8 cellular contexts compared by ENCODE assay signal in genomic region chr1:244341455-244342450, GRCh38.
DNase-seq lines count a peak whose midpoint lies in the region; ATAC-seq, FAIRE-seq and TF ChIP-seq lines count a peak whose summit lies in the region.

No MANE protein-coding gene starts in this region.

- H3K9me3 ChIP-seq in astrocyte (ENCODE audit: insufficient read depth, low read depth, low read length) (no peaks in the 10 kb centered on the region), lower lobe of right lung (no peaks in the 10 kb centered on the region)

- DNase-seq in GM23338 (ENCODE audit: low spot score) (peak; percentile 79), NCI-H146 (lab: John Stamatoyannopoulos, UW) (peak; percentile 100), astrocyte (ENCODE audit: low read depth) (peak; percentile 49), lower lobe of right lung (no peak), GM13977 (ENCODE audit: low spot score) (no peak), DMS 273 (lab: John Stamatoyannopoulos, UW; ENCODE audit: unreplicated experiment) (no peak), UCSD-AML1 (lab: John Stamatoyannopoulos, UW; ENCODE audit: unreplicated experiment) (no peak), amniotic stem cell (lab: John Stamatoyannopoulos, UW) (no peak)

- TF ChIP-seq CTCF in GM23338 (conservative IDR thresholded peaks at IDR 0.05; ENCODE audit: low read depth in 2 of 2): no peak
- TF ChIP-seq CTCF in astrocyte (IDR thresholded peaks at IDR 0.05; ENCODE audit: insufficient read depth, low read depth, low read length): no peak
- no peak for TF ChIP-seq CTCF in lower lobe of right lung (IDR thresholded peaks at IDR 0.05)
- TF ChIP-seq CTCF in GM13977 (IDR thresholded peaks at IDR 0.05; ENCODE audit: extremely low read depth, insufficient read depth, missing control alignments): no peak

- peaks cover 26% of the 10 kb centered on the region for H3K4me1 Mint-ChIP-seq in GM23338
- peaks cover 7% of the 10 kb centered on the region for H3K4me1 Mint-ChIP-seq in astrocyte (ENCODE audit: low read depth, unreplicated experiment)

- H3K27ac Mint-ChIP-seq in GM23338 (peak overlapping the region; percentile 95), astrocyte (ENCODE audit: unreplicated experiment) (peak overlapping the region; percentile 70)

- H3K79me2 ChIP-seq in GM23338 (replicated peaks; ENCODE audit: insufficient read depth): no peaks in the 10 kb centered on the region
- no peaks in the 10 kb centered on the region for H3K79me2 ChIP-seq in astrocyte (ENCODE audit: insufficient read depth, low read length)

- no peaks in the 10 kb centered on the region for H4K20me1 ChIP-seq in GM23338 (replicated peaks; ENCODE audit: insufficient read depth)
- no peaks in the 10 kb centered on the region for H4K20me1 ChIP-seq in astrocyte (ENCODE audit: insufficient read depth, low read length)

- intact Hi-C loops in lower lobe of right lung (cut with DNase I): no loop called here

- H3K4me2 ChIP-seq in GM23338: peak overlapping the region; percentile 11
- peak overlapping the region; percentile 71 for H3K4me2 ChIP-seq in astrocyte (ENCODE audit: low read length)

- H3K36me3 Mint-ChIP-seq in GM23338 (ENCODE audit: low read depth): no peaks in the 10 kb centered on the region
- H3K36me3 Mint-ChIP-seq in astrocyte (ENCODE audit: low read depth, unreplicated experiment): no peaks in the 10 kb centered on the region

- H3K4me3 Mint-ChIP-seq in GM23338 (peak overlapping the region; percentile 17; the same call in 1 of the 3 replicates), astrocyte (ENCODE audit: unreplicated experiment) (no peak overlapping the region)

- peak overlapping the region; percentile 21 for H3K9ac ChIP-seq in astrocyte (ENCODE audit: low read length)

- H3K27me3 Mint-ChIP-seq in GM23338 (ENCODE audit: insufficient read depth, low read depth, poor library complexity) (peaks cover 6% of the 10 kb centered on the region), astrocyte (ENCODE audit: low read depth, unreplicated experiment) (no peaks in the 10 kb centered on the region)

- H3K9me2 ChIP-seq in GM23338 (ENCODE audit: insufficient read depth): no peaks in the 10 kb centered on the region

- FAIRE-seq in astrocyte (lab: Jason Lieb, UNC): no peak

- H3K36me3 ChIP-seq in GM23338 (ENCODE audit: insufficient read depth) (no peaks in the 10 kb centered on the region), astrocyte (ENCODE audit: insufficient read depth, low read length) (no peaks in the 10 kb centered on the region), lower lobe of right lung (no peaks in the 10 kb centered on the region)

- no peaks in the 10 kb centered on the region for H3K27me3 ChIP-seq in GM23338 (ENCODE audit: insufficient read depth)
- no peaks in the 10 kb centered on the region for H3K27me3 ChIP-seq in astrocyte (ENCODE audit: insufficient read depth, low read length)
- H3K27me3 ChIP-seq in lower lobe of right lung (ENCODE audit: low read depth): no peaks in the 10 kb centered on the region

- H3K9me3 Mint-ChIP-seq in GM23338 (no peaks in the 10 kb centered on the region), astrocyte (ENCODE audit: unreplicated experiment) (peaks cover 3% of the 10 kb centered on the region)

- H3F3A ChIP-seq in GM23338 (replicated peaks; ENCODE audit: low read depth): no peaks in the 10 kb centered on the region

- ATAC-seq in GM23338 (peak; percentile 92), lower lobe of right lung (peak; percentile 41 to 51)

- peak overlapping the region; percentile 78 for H3K27ac ChIP-seq in GM23338 (ENCODE audit: low read depth)
- H3K27ac ChIP-seq in astrocyte (ENCODE audit: low read depth, low read length): no peak overlapping the region
- no peak overlapping the region for H3K27ac ChIP-seq in lower lobe of right lung

- H3K4me1 ChIP-seq in GM23338 (ENCODE audit: insufficient read depth): peaks cover 14% of the 10 kb centered on the region
- H3K4me1 ChIP-seq in astrocyte (ENCODE audit: insufficient read depth, low read length): peaks cover 11% of the 10 kb centered on the region
- H3K4me1 ChIP-seq in lower lobe of right lung: no peaks in the 10 kb centered on the region

- H3K4me3 ChIP-seq in GM23338 (no peak overlapping the region; the same call in 1 of the 2 replicates), astrocyte (ENCODE audit: insufficient read depth, low read depth, low read length) (peak overlapping the region; percentile 26), lower lobe of right lung (no peak overlapping the region)

- H2AFZ ChIP-seq in GM23338 (peak overlapping the region; percentile 88), astrocyte (ENCODE audit: low read depth, low read length) (peak overlapping the region; percentile 71)

- in situ Hi-C loops in GM13977 (cut with MboI; ENCODE audit: low pct_unique_long_range_greater_than_20kb, low sequenced_read_pairs, unreplicated experiment): no loop called here

TF ChIP-seq in GM23338, 12 proteins besides CTCF, POLR2A, EP300 and RAD21:
- peak; percentile 29; the same call in 1 of the 2 replicates for TF ChIP-seq NANOG (IDR thresholded peaks at IDR 0.05; ENCODE audit: borderline replicate concordance)
- TF ChIP-seq, protein P1, sequence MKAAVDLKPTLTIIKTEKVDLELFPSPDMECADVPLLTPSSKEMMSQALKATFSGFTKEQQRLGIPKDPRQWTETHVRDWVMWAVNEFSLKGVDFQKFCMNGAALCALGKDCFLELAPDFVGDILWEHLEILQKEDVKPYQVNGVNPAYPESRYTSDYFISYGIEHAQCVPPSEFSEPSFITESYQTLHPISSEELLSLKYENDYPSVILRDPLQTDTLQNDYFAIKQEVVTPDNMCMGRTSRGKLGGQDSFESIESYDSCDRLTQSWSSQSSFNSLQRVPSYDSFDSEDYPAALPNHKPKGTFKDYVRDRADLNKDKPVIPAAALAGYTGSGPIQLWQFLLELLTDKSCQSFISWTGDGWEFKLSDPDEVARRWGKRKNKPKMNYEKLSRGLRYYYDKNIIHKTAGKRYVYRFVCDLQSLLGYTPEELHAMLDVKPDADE (IDR thresholded peaks at IDR 0.05): no peak
- 0 out of 2 replicates have a peak, but pooled peaks have one; percentile 19 for TF ChIP-seq ZNF331 (CRISPR knock-in tag; IDR thresholded peaks at IDR 0.05; ENCODE audit: low read depth)
- no peak for TF ChIP-seq JUNB (IDR thresholded peaks at IDR 0.05; ENCODE audit: unreplicated experiment)
- TF ChIP-seq, protein P2, sequence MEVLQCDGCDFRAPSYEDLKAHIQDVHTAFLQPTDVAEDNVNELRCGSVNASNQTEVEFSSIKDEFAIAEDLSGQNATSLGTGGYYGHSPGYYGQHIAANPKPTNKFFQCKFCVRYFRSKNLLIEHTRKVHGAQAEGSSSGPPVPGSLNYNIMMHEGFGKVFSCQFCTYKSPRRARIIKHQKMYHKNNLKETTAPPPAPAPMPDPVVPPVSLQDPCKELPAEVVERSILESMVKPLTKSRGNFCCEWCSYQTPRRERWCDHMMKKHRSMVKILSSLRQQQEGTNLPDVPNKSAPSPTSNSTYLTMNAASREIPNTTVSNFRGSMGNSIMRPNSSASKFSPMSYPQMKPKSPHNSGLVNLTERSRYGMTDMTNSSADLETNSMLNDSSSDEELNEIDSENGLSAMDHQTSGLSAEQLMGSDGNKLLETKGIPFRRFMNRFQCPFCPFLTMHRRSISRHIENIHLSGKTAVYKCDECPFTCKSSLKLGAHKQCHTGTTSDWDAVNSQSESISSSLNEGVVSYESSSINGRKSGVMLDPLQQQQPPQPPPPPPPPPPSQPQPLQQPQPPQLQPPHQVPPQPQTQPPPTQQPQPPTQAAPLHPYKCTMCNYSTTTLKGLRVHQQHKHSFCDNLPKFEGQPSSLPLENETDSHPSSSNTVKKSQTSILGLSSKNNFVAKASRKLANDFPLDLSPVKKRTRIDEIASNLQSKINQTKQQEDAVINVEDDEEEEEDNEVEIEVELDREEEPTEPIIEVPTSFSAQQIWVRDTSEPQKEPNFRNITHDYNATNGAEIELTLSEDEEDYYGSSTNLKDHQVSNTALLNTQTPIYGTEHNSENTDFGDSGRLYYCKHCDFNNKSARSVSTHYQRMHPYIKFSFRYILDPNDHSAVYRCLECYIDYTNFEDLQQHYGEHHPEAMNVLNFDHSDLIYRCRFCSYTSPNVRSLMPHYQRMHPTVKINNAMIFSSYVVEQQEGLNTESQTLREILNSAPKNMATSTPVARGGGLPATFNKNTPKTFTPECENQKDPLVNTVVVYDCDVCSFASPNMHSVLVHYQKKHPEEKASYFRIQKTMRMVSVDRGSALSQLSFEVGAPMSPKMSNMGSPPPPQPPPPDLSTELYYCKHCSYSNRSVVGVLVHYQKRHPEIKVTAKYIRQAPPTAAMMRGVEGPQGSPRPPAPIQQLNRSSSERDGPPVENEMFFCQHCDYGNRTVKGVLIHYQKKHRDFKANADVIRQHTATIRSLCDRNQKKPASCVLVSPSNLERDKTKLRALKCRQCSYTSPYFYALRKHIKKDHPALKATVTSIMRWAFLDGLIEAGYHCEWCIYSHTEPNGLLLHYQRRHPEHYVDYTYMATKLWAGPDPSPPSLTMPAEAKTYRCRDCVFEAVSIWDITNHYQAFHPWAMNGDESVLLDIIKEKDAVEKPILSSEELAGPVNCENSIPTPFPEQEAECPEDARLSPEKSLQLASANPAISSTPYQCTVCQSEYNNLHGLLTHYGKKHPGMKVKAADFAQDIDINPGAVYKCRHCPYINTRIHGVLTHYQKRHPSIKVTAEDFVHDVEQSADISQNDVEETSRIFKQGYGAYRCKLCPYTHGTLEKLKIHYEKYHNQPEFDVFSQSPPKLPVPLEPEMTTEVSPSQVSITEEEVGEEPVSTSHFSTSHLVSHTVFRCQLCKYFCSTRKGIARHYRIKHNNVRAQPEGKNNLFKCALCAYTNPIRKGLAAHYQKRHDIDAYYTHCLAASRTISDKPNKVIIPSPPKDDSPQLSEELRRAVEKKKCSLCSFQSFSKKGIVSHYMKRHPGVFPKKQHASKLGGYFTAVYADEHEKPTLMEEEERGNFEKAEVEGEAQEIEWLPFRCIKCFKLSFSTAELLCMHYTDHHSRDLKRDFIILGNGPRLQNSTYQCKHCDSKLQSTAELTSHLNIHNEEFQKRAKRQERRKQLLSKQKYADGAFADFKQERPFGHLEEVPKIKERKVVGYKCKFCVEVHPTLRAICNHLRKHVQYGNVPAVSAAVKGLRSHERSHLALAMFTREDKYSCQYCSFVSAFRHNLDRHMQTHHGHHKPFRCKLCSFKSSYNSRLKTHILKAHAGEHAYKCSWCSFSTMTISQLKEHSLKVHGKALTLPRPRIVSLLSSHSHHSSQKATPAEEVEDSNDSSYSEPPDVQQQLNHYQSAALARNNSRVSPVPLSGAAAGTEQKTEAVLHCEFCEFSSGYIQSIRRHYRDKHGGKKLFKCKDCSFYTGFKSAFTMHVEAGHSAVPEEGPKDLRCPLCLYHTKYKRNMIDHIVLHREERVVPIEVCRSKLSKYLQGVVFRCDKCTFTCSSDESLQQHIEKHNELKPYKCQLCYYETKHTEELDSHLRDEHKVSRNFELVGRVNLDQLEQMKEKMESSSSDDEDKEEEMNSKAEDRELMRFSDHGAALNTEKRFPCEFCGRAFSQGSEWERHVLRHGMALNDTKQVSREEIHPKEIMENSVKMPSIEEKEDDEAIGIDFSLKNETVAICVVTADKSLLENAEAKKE (CRISPR knock-in tag; IDR thresholded peaks at IDR 0.05): 0 out of 2 replicates have a peak, but pooled peaks have one; percentile 32

Comparison
In these comparisons a context has a peak if more than half of its experiments do, and no peak if none do; other contexts are left out.
1. DNase-seq: peak in GM23338 (single experiment), NCI-H146 (single experiment) and astrocyte (single experiment); none in lower lobe of right lung (single experiment), GM13977 (single experiment), DMS 273 (single experiment), UCSD-AML1 (single experiment) and amniotic stem cell (single experiment).